In the genomic region with DNA sequence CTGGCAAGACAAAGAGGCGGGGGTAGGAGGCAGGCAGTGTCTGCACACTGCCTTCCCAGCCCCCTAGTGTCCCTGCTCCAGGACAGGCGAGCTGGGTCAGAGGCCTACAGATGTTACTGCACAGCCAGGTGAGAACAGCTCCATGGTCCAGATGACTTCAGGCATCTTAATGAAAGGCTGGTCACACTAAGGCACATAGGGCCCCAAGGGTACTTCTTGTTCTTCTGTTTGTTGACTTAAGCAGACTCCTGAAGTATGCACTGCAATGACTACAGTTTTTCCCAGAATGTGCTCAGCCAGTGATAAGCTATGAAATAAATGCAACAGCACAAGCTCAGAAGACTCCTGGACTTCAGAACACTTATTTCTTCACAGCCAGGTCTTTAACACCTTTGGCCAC, we compare ENCODE assay signal across 15 cellular contexts.
"Had no signal": no experiment of that assay in that cellular context is flagged by ENCODE, and none has a peak within 500 bp of the region (broad histone marks: within the 10 kb centered on the region; RNA-seq: fewer than 3 reads in every experiment).

No MANE protein-coding gene starts in this region.

- H3K9me3 ChIP-seq: testis, upper lobe of left lung had no signal

- H3K27ac Mint-ChIP-seq: activated naive CD8-positive, alpha-beta T cell treated with anti-CD3 and anti-CD28 coated beads for 36 hours; activated T-helper 1 cell treated with anti-CD3 and anti-CD28 coated beads, Interleukin-12 subunit alpha, Interleukin-12 subunit beta, Interleukin-2, Interleukin-4 antibody, amounts not matched to agents 30 ng/mL and 10 ng/mL and 1 ng/mL, durations not matched to agents 14 hours and 24 hours and 36 hours; brain; natural killer cell had no signal

- H3K4me1 Mint-ChIP-seq: activated naive CD8-positive, alpha-beta T cell treated with anti-CD3 and anti-CD28 coated beads for 36 hours; brain; natural killer cell had no signal

- H3K4me3 ChIP-seq: coronary artery, heart right ventricle, skin epidermis, testis, upper lobe of left lung had no signal

- H3K9ac ChIP-seq: parathyroid adenoma had no signal

- DNase-seq: activated naive CD8-positive, alpha-beta T cell treated with anti-CD3 and anti-CD28 coated beads for 36 hours; central memory CD4-positive, alpha-beta T cell; heart right ventricle; natural killer cell; retina; stimulated activated CD4-positive, alpha-beta T cell treated with anti-CD3 and anti-CD28 coated beads, Interleukin-2, amount 100 ng/mL, for 48 hours; testis had no signal

- H3K27ac ChIP-seq: coronary artery, heart right ventricle, parathyroid adenoma, skin epidermis, testis, upper lobe of left lung had no signal

- H3K27me3 Mint-ChIP-seq: activated naive CD8-positive, alpha-beta T cell treated with anti-CD3 and anti-CD28 coated beads for 36 hours had no signal

- ATAC-seq: activated CD4-positive, CD25-positive, alpha-beta regulatory T cell treated with anti-CD3 and anti-CD28 coated beads, Interleukin-2, amount 50 U/mL, for 24 hours; heart right ventricle; natural killer cell; SK-N-SH treated with all-trans-retinoic acid at 6 μM for 48 hours had no signal

- H3K79me2 ChIP-seq: parathyroid adenoma had no signal

- H2AFZ ChIP-seq: parathyroid adenoma had no signal

- H3K27me3 ChIP-seq: heart right ventricle, testis, upper lobe of left lung had no signal

- H3K4me3 Mint-ChIP-seq: activated T-helper 1 cell treated with anti-CD3 and anti-CD28 coated beads, Interleukin-12 subunit alpha, Interleukin-12 subunit beta, Interleukin-2, Interleukin-4 antibody, amounts not matched to agents 30 ng/mL and 10 ng/mL and 1 ng/mL, durations not matched to agents 14 hours and 24 hours and 36 hours; brain; natural killer cell had no signal

- H3K4me1 ChIP-seq: heart right ventricle, parathyroid adenoma, testis, upper lobe of left lung had no signal
